ENCODE assay signal across 9 cellular contexts in genomic region chr20:58407966-58408557, GRCh38.
DNase-seq lines count a peak whose midpoint lies in the region; ATAC-seq and TF ChIP-seq lines count a peak whose summit lies in the region.
"Had no signal": no experiment of that assay in that cellular context is flagged by ENCODE, and none has a peak within 500 bp of the region (broad histone marks: within the 10 kb centered on the region; RNA-seq: fewer than 3 reads in every experiment).

No MANE protein-coding gene starts in this region.

- no peaks in the 10 kb centered on the region for H3K27me3 ChIP-seq in SU-DHL-6 (ENCODE audit: low read length)

- no peaks in the 10 kb centered on the region for H3K9me3 ChIP-seq in SU-DHL-6 (ENCODE audit: insufficient read depth, low read length)

- CTCF ChIA-PET in GM10248 (lab: Yijun Ruan, JAX): interaction anchor here (0.9 to 1.1 kb wide), 3 partner anchors 19 to 34 kb away, joined by 3 read pairs; partner anchors contain the start of gene VAPB

- POLR2A ChIA-PET in GM10248 (lab: Yijun Ruan, JAX): no interaction called here

- H3K36me3 ChIP-seq in SU-DHL-6 (ENCODE audit: low read length): no peaks in the 10 kb centered on the region

- no peak overlapping the region for H2AFZ ChIP-seq in SU-DHL-6 (ENCODE audit: low read depth, low read length, severe bottlenecking)

- H3F3A ChIP-seq in SU-DHL-6 (ENCODE audit: insufficient read depth): peaks cover 23% of the 10 kb centered on the region; the same call in 1 of the 2 replicates

- peak overlapping the region; percentile 8 for H3K27ac ChIP-seq in SU-DHL-6 (ENCODE audit: low read depth, low read length)

- peaks cover 98% of the 10 kb centered on the region for H3K79me2 ChIP-seq in SU-DHL-6 (ENCODE audit: insufficient read depth, low read length)

- H3K4me2 ChIP-seq in SU-DHL-6 (ENCODE audit: low read depth, low read length, poor library complexity, severe bottlenecking): peak overlapping the region; percentile 61

- no peak for TF ChIP-seq CTCF in GM10248 (IDR thresholded peaks at IDR 0.05; ENCODE audit: control extremely low read depth, extremely low read depth, low read depth, missing control alignments)
- TF ChIP-seq CTCF in SU-DHL-6 (IDR thresholded peaks at IDR 0.05; ENCODE audit: insufficient read depth, low read length, poor library complexity, severe bottlenecking): no peak

- peak; percentile 50 for ATAC-seq in GM21737 (IDR thresholded peaks at IDR 0.05; ENCODE audit: unreplicated experiment)

- DNase-seq in GM10248 (ENCODE audit: extremely low spot score) (peak; percentile 40), left kidney (ENCODE audit: low read depth, low spot score) (peak; percentile 7), AG20443 (ENCODE audit: low spot score) (no peak), NCI-H1694 (lab: John Stamatoyannopoulos, UW) (no peak), KG1 (lab: John Stamatoyannopoulos, UW) (no peak)
- DNase-seq in activated CD4-positive, CD25-positive, alpha-beta regulatory T cell treated with anti-CD3 and anti-CD28 coated beads, Interleukin-2, amount 50 U/mL, for 72 hours: no peak

- no peaks in the 10 kb centered on the region for H3K9me2 ChIP-seq in SU-DHL-6 (replicated peaks; ENCODE audit: insufficient read depth, low read length)

- H4K20me1 ChIP-seq in SU-DHL-6 (ENCODE audit: low read depth, low read length): peaks cover 28% of the 10 kb centered on the region

- peak overlapping the region; percentile 11; the same call in 1 of the 2 replicates for H3K9ac ChIP-seq in SU-DHL-6 (ENCODE audit: low read length)

- no peak overlapping the region for H3K4me3 ChIP-seq in SU-DHL-6 (ENCODE audit: insufficient read depth, low read length, poor library complexity, severe bottlenecking)
- H3K4me3 ChIP-seq: skin epidermis had no signal

Comparison
In these comparisons a context has a peak if more than half of its experiments do, and no peak if none do; other contexts are left out.
1. DNase-seq: peak in GM10248 (single experiment) and left kidney (single experiment); none in AG20443 (single experiment), NCI-H1694 (single experiment), KG1 (single experiment) and activated CD4-positive, CD25-positive, alpha-beta regulatory T cell treated with anti-CD3 and anti-CD28 coated beads, Interleukin-2, amount 50 U/mL, for 72 hours (single experiment).